Comparison of ENCODE assay signal across 16 cellular contexts in genomic region chr11:133714471-133715375, GRCh38.
"Had no signal": no experiment of that assay in that cellular context is flagged by ENCODE, and none has a peak within 500 bp of the region (broad histone marks: within the 10 kb centered on the region; RNA-seq: fewer than 3 reads in every experiment).

No MANE protein-coding gene starts in this region.

- H3K4me3 ChIP-seq: colonic mucosa, dorsolateral prefrontal cortex, heart left ventricle, psoas muscle, right lobe of liver, tibial artery, upper lobe of right lung had no signal

- DNase-seq: colonic mucosa; dorsolateral prefrontal cortex; effector memory CD4-positive, alpha-beta T cell; heart left ventricle; hippocampal formation; kidney glomerular epithelial cell; mesendoderm; naive B cell; psoas muscle; retina; right lobe of liver; stimulated activated CD4-positive, alpha-beta T cell treated with anti-CD3 and anti-CD28 coated beads, Interleukin-1b, Interleukin-23, amount 100 ng/mL, for 48 hours; stimulated activated CD4-positive, alpha-beta T cell treated with anti-CD3 and anti-CD28 coated beads, Interleukin-4, amount 100 ng/mL, for 24 hours; tibial artery; upper lobe of right lung had no signal

- H3K36me3 ChIP-seq: colonic mucosa, heart left ventricle, neutrophil, right lobe of liver, tibial artery, upper lobe of right lung had no signal

- H3K27me3 ChIP-seq: colonic mucosa, heart left ventricle, neutrophil, right lobe of liver had no signal

- H3K4me1 ChIP-seq: colonic mucosa, psoas muscle, right lobe of liver, tibial artery, upper lobe of right lung had no signal

- H3K27ac ChIP-seq: colonic mucosa, dorsolateral prefrontal cortex, heart left ventricle, neutrophil, psoas muscle, right lobe of liver, tibial artery, upper lobe of right lung had no signal

- H3K9me3 ChIP-seq: colonic mucosa, heart left ventricle, neutrophil, psoas muscle, right lobe of liver, tibial artery, upper lobe of right lung had no signal
